In genomic region chr7:22093936-22094335, GRCh38 we compare ENCODE assay signal across 31 cellular contexts.
"Had no signal": no experiment of that assay in that cellular context is flagged by ENCODE, and none has a peak within 500 bp of the region (broad histone marks: within the 10 kb centered on the region; RNA-seq: fewer than 3 reads in every experiment).

No MANE protein-coding gene starts in this region.

- FAIRE-seq: keratinocyte had no signal

- H3K36me3 Mint-ChIP-seq: activated CD8-positive, alpha-beta memory T cell treated with anti-CD3 and anti-CD28 coated beads, Interleukin-2, amount 10 ng/mL, durations not matched to agents 7 days and 5 days; activated naive CD8-positive, alpha-beta T cell; brain; memory B cell; natural killer cell; stimulated activated memory B cell treated with anti-CD40 and anti-IgM and Interleukin-4, amounts not matched to agents 10 μg/mL and 1 μg/mL and 100 μg/mL, for 72 hours; type B pancreatic cell had no signal

- H3K4me1 Mint-ChIP-seq: activated CD4-positive, alpha-beta T cell treated with anti-CD3 and anti-CD28 coated beads for 36 hours; memory B cell; natural killer cell; stimulated activated memory B cell treated with anti-CD40 and anti-IgM and Interleukin-4, amounts not matched to agents 10 μg/mL and 1 μg/mL and 100 μg/mL, for 72 hours; stimulated activated naive CD8-positive, alpha-beta T cell treated with anti-CD3 and anti-CD28 coated beads, Interleukin-15, amount 100 ng/mL, for 72 hours had no signal

- H3K27me3 ChIP-seq: ascending aorta, cardiac muscle cell, colonic mucosa, dorsolateral prefrontal cortex, gastrocnemius medialis, hepatocyte, right lobe of liver had no signal

- H3K27me3 Mint-ChIP-seq: stimulated activated naive CD8-positive, alpha-beta T cell treated with anti-CD3 and anti-CD28 coated beads, Interleukin-15, amount 100 ng/mL, for 72 hours had no signal

- H3K4me3 Mint-ChIP-seq: activated CD4-positive, alpha-beta T cell treated with anti-CD3 and anti-CD28 coated beads for 36 hours; activated CD8-positive, alpha-beta memory T cell treated with anti-CD3 and anti-CD28 coated beads, Interleukin-2, amount 10 ng/mL, durations not matched to agents 7 days and 5 days; activated CD8-positive, alpha-beta T cell treated with anti-CD3 and anti-CD28 coated beads, Interleukin-2, amount 10 ng/mL, durations not matched to agents 7 days and 5 days; activated naive CD8-positive, alpha-beta T cell; activated T-cell treated with anti-CD3 and anti-CD28 coated beads, Interleukin-2, amount 50 U/mL, for 72 hours; brain; memory B cell; natural killer cell; stimulated activated memory B cell treated with anti-CD40 and anti-IgM and Interleukin-4, amounts not matched to agents 10 μg/mL and 1 μg/mL and 100 μg/mL, for 72 hours; stimulated activated naive CD8-positive, alpha-beta T cell treated with anti-CD3 and anti-CD28 coated beads, Interleukin-15, amount 100 ng/mL, for 72 hours; T-helper 2 cell treated with Interferon-gamma antibody and Interleukin-4, amounts not matched to agents 5 μg/mL and 100 μg/mL, for 36 hours; type B pancreatic cell had no signal

- ATAC-seq: activated CD8-positive, alpha-beta T cell treated with anti-CD3 and anti-CD28 coated beads, Interleukin-2, amount 10 ng/mL, durations not matched to agents 7 days and 5 days; activated T-cell treated with anti-CD3 and anti-CD28 coated beads, Interleukin-2, amount 50 U/mL, for 72 hours; gastrocnemius medialis; left colon; stimulated activated memory B cell treated with anti-CD40 and anti-IgM and Interleukin-4, amounts not matched to agents 10 μg/mL and 1 μg/mL and 100 μg/mL, for 72 hours had no signal

- H3K9me3 ChIP-seq: ascending aorta, colonic mucosa, gastrocnemius medialis, right lobe of liver had no signal

- H3K79me2 ChIP-seq: hepatocyte had no signal

- DNase-seq: activated CD4-positive, alpha-beta T cell treated with anti-CD3 and anti-CD28 coated beads for 36 hours; activated CD4-positive, CD25-positive, alpha-beta regulatory T cell; activated CD8-positive, alpha-beta memory T cell treated with anti-CD3 and anti-CD28 coated beads, Interleukin-2, amount 10 ng/mL, durations not matched to agents 7 days and 5 days; activated CD8-positive, alpha-beta T cell treated with anti-CD3 and anti-CD28 coated beads, Interleukin-2, amount 10 ng/mL, durations not matched to agents 7 days and 5 days; activated naive CD4-positive, alpha-beta T cell; activated T-cell treated with anti-CD3 and anti-CD28 coated beads, Interleukin-2, amount 50 U/mL, for 72 hours; cerebellar nuclear complex; colonic mucosa; dorsolateral prefrontal cortex; effector memory CD4-positive, alpha-beta T cell; gastrocnemius medialis; left colon; midbrain; natural killer cell; posterior cingulate gyrus; right lobe of liver; stimulated activated CD4-positive, alpha-beta T cell treated with anti-CD3 and anti-CD28 coated beads, Interleukin-1b, Interleukin-23, amount 100 ng/mL, for 48 hours; stimulated activated CD4-positive, alpha-beta T cell treated with anti-CD3 and anti-CD28 coated beads, Interleukin-4, amount 100 ng/mL, for 4 hours; stimulated activated CD8-positive, alpha-beta memory T cell treated with anti-CD3 and anti-CD28 coated beads, Interleukin-4, amount 100 ng/mL, for 48 hours; stimulated activated naive CD8-positive, alpha-beta T cell treated with anti-CD3 and anti-CD28 coated beads, Interleukin-15, amount 100 ng/mL, for 72 hours; substantia nigra had no signal

- H3K27ac Mint-ChIP-seq: activated CD4-positive, alpha-beta T cell treated with anti-CD3 and anti-CD28 coated beads for 36 hours; activated CD8-positive, alpha-beta memory T cell treated with anti-CD3 and anti-CD28 coated beads, Interleukin-2, amount 10 ng/mL, durations not matched to agents 7 days and 5 days; activated CD8-positive, alpha-beta T cell treated with anti-CD3 and anti-CD28 coated beads, Interleukin-2, amount 10 ng/mL, durations not matched to agents 7 days and 5 days; activated naive CD8-positive, alpha-beta T cell; activated T-cell treated with anti-CD3 and anti-CD28 coated beads, Interleukin-2, amount 50 U/mL, for 72 hours; brain; memory B cell; natural killer cell; stimulated activated memory B cell treated with anti-CD40 and anti-IgM and Interleukin-4, amounts not matched to agents 10 μg/mL and 1 μg/mL and 100 μg/mL, for 72 hours; stimulated activated naive CD8-positive, alpha-beta T cell treated with anti-CD3 and anti-CD28 coated beads, Interleukin-15, amount 100 ng/mL, for 72 hours; T-helper 2 cell treated with Interferon-gamma antibody and Interleukin-4, amounts not matched to agents 5 μg/mL and 100 μg/mL, for 36 hours; type B pancreatic cell had no signal

- H2AFZ ChIP-seq: hepatocyte had no signal

- H3K4me2 ChIP-seq: hepatocyte had no signal

- H3K9me3 Mint-ChIP-seq: activated T-cell treated with anti-CD3 and anti-CD28 coated beads, Interleukin-2, amount 50 U/mL, for 72 hours; memory B cell; natural killer cell; stimulated activated memory B cell treated with anti-CD40 and anti-IgM and Interleukin-4, amounts not matched to agents 10 μg/mL and 1 μg/mL and 100 μg/mL, for 72 hours; stimulated activated naive CD8-positive, alpha-beta T cell treated with anti-CD3 and anti-CD28 coated beads, Interleukin-15, amount 100 ng/mL, for 72 hours; T-helper 2 cell treated with Interferon-gamma antibody and Interleukin-4, amounts not matched to agents 5 μg/mL and 100 μg/mL, for 36 hours; type B pancreatic cell had no signal

- H3K4me3 ChIP-seq: ascending aorta, cardiac muscle cell, colonic mucosa, dorsolateral prefrontal cortex, gastrocnemius medialis, hepatocyte, right lobe of liver had no signal

- H3K4me1 ChIP-seq: colonic mucosa, gastrocnemius medialis had no signal

- H3K27ac ChIP-seq: ascending aorta, cardiac muscle cell, colonic mucosa, dorsolateral prefrontal cortex, gastrocnemius medialis, hepatocyte, right lobe of liver had no signal

- H3K36me3 ChIP-seq: ascending aorta, cardiac muscle cell, colonic mucosa, gastrocnemius medialis, right lobe of liver had no signal
